17 cellular contexts compared by ENCODE assay signal in genomic region chr18:33820517-33821368, GRCh38.
DNase-seq lines count a peak whose midpoint lies in the region; ATAC-seq and TF ChIP-seq lines count a peak whose summit lies in the region.
"Had no signal": no experiment of that assay in that cellular context is flagged by ENCODE, and none has a peak within 500 bp of the region (broad histone marks: within the 10 kb centered on the region; RNA-seq: fewer than 3 reads in every experiment).

No MANE protein-coding gene starts in this region.

- H3K27ac ChIP-seq in Peyer's patch, result peak overlapping the region in 3 of 4 donors; percentile 32 to 83 (median 46)
- peak overlapping the region; percentile 6 for H3K27ac ChIP-seq in epithelial cell of prostate

- H3K36me3 Mint-ChIP-seq in mesothelial cell of epicardium (no peaks in the 10 kb centered on the region), type B pancreatic cell (no peaks in the 10 kb centered on the region)

- DNase-seq in Peyer's patch (peak in 1 of 3 donors; percentile 48), epithelial cell of prostate (ENCODE audit: low read depth, low spot score) (no peak), mesothelial cell of epicardium (ENCODE audit: low spot score in 2 of 2, unreplicated experiment in 2 of 2) (peak; percentile 27 to 61), type B pancreatic cell (ENCODE audit: extremely low spot score, unreplicated experiment) (no peak), HPDE6-E6E7 (ENCODE audit: extremely low spot score) (no peak)
- DNase-seq in activated CD4-positive, alpha-beta T cell treated with anti-CD3 and anti-CD28 coated beads for 4 hours, result no peak
- DNase-seq: activated CD4-positive, alpha-beta T cell treated with anti-CD3 and anti-CD28 coated beads, Interleukin-2, amount 50 U/mL, for 1 hour; activated T-cell treated with anti-CD3 and anti-CD28 coated beads, Interleukin-2, amount 50 U/mL, for 72 hours; C1 segment of cervical spinal cord; cortex of kidney; hypothalamus; nucleus accumbens; T1000 had no signal

- H3K27me3 Mint-ChIP-seq in mesothelial cell of epicardium (ENCODE audit: low read depth) (no peaks in the 10 kb centered on the region), type B pancreatic cell (peaks cover 5% of the 10 kb centered on the region)
- H3K27me3 Mint-ChIP-seq: stimulated activated naive CD8-positive, alpha-beta T cell treated with anti-CD3 and anti-CD28 coated beads, Interleukin-15, Interleukin-2, amounts not matched to agents 100 ng/mL and 50 ng/mL, for 24 hours had no signal

- H3K4me3 Mint-ChIP-seq in mesothelial cell of epicardium (peak overlapping the region; percentile 69), type B pancreatic cell (peak overlapping the region; percentile 74)
- H3K4me3 Mint-ChIP-seq: activated T-cell treated with anti-CD3 and anti-CD28 coated beads, Interleukin-2, amount 50 U/mL, for 72 hours; stimulated activated naive CD8-positive, alpha-beta T cell treated with anti-CD3 and anti-CD28 coated beads, Interleukin-15, Interleukin-2, amounts not matched to agents 100 ng/mL and 50 ng/mL, for 24 hours had no signal

- TF ChIP-seq CTCF in Peyer's patch (IDR thresholded peaks at IDR 0.05), result no peak
- TF ChIP-seq CTCF in mesothelial cell of epicardium (IDR thresholded peaks at IDR 0.05; ENCODE audit: unreplicated experiment), result no peak
- no peak for TF ChIP-seq CTCF in type B pancreatic cell (conservative IDR thresholded peaks at IDR 0.05)

- no peaks in the 10 kb centered on the region for H3K36me3 ChIP-seq in Peyer's patch

- peak overlapping the region in 2 of 4 donors; percentile 33 to 50 for H3K4me3 ChIP-seq in Peyer's patch
- H3K4me3 ChIP-seq: K562, lung had no signal

- H3K27ac Mint-ChIP-seq in mesothelial cell of epicardium (no peak overlapping the region), type B pancreatic cell (peak overlapping the region; percentile 8)
- H3K27ac Mint-ChIP-seq: activated T-cell treated with anti-CD3 and anti-CD28 coated beads, Interleukin-2, amount 50 U/mL, for 72 hours; stimulated activated naive CD8-positive, alpha-beta T cell treated with anti-CD3 and anti-CD28 coated beads, Interleukin-15, Interleukin-2, amounts not matched to agents 100 ng/mL and 50 ng/mL, for 24 hours had no signal

- TF ChIP-seq POLR2A in Peyer's patch (IDR thresholded peaks at IDR 0.05), result peak in 1 of 2 donors; percentile 11

- no peaks in the 10 kb centered on the region for H3K27me3 ChIP-seq in Peyer's patch

- no peak for ATAC-seq in GM21619 (IDR thresholded peaks at IDR 0.05; ENCODE audit: unreplicated experiment)
- ATAC-seq: activated T-cell treated with anti-CD3 and anti-CD28 coated beads, Interleukin-2, amount 50 U/mL, for 72 hours; K562 had no signal

- H3K9me3 Mint-ChIP-seq in mesothelial cell of epicardium (peaks cover 12% of the 10 kb centered on the region), type B pancreatic cell (no peaks in the 10 kb centered on the region)

- no peaks in the 10 kb centered on the region for H3K4me1 ChIP-seq in Peyer's patch

- H3K9me3 ChIP-seq in Peyer's patch, result no peaks in the 10 kb centered on the region

- H3K4me1 Mint-ChIP-seq in mesothelial cell of epicardium, result no peaks in the 10 kb centered on the region
- H3K4me1 Mint-ChIP-seq in type B pancreatic cell (ENCODE audit: unreplicated experiment), result peaks cover 5% of the 10 kb centered on the region

Comparison
In these comparisons a context has a peak if more than half of its experiments do, and no peak if none do; other contexts are left out.
1. DNase-seq: peak in mesothelial cell of epicardium (2 of 2); none in epithelial cell of prostate (single experiment), type B pancreatic cell (single experiment), HPDE6-E6E7 (single experiment) and activated CD4-positive, alpha-beta T cell treated with anti-CD3 and anti-CD28 coated beads for 4 hours (0 of 2).